In genomic region chrX:109696146-109696740, GRCh38 we compare ENCODE assay signal across 1 cellular context.
TF ChIP-seq lines count a peak whose summit lies in the region.

No MANE protein-coding gene starts in this region.

TF ChIP-seq in WTC11, 78 proteins besides CTCF, POLR2A, EP300 and RAD21 (continued from another document):
- TF ChIP-seq PRDM15 (CRISPR knock-in tag; IDR thresholded peaks at IDR 0.05), result no peak
- TF ChIP-seq RORB (CRISPR knock-in tag; IDR thresholded peaks at IDR 0.05), result no peak
- TF ChIP-seq AR (CRISPR knock-in tag; IDR thresholded peaks at IDR 0.05), result no peak
- TF ChIP-seq ARID4B (CRISPR knock-in tag; IDR thresholded peaks at IDR 0.05; ENCODE audit: borderline replicate concordance), result no peak
- no peak for TF ChIP-seq CDX4 (CRISPR knock-in tag; IDR thresholded peaks at IDR 0.05; ENCODE audit: borderline replicate concordance)
